Comparison of ENCODE assay signal across 32 cellular contexts in genomic region chr10:115214799-115215198, GRCh38.
"Had no signal": no experiment of that assay in that cellular context is flagged by ENCODE, and none has a peak within 500 bp of the region (broad histone marks: within the 10 kb centered on the region; RNA-seq: fewer than 3 reads in every experiment).

No MANE protein-coding gene starts in this region.

- H3K4me3 Mint-ChIP-seq: activated B cell treated with CpG ODN at 0.5 μM for 24 hours; activated CD8-positive, alpha-beta T cell treated with anti-CD3 and anti-CD28 coated beads for 36 hours; activated naive CD4-positive, alpha-beta T cell treated with anti-CD3 and anti-CD28 coated beads, Interleukin-2, amount 10 ng/mL, durations not matched to agents 7 days and 5 days; activated naive CD8-positive, alpha-beta T cell treated with anti-CD3 and anti-CD28 coated beads, Interleukin-2, amount 10 ng/mL, durations not matched to agents 7 days and 5 days; activated T-helper 1 cell treated with anti-CD3 and anti-CD28 coated beads, Interleukin-12 subunit alpha, Interleukin-12 subunit beta, Interleukin-2, Interleukin-4 antibody, amounts not matched to agents 30 ng/mL and 10 ng/mL and 1 ng/mL, durations not matched to agents 14 hours and 24 hours and 36 hours; T-helper 1 cell treated with Interleukin-12 subunit alpha and Interleukin-12 subunit beta and Interleukin-4 antibody, amounts not matched to agents 30 μg/mL and 1 μg/mL, for 36 hours had no signal

- H3K27ac ChIP-seq: brain microvascular endothelial cell, colonic mucosa, esophagus muscularis mucosa, foreskin keratinocyte, gastrocnemius medialis, heart left ventricle, WERI-Rb-1 had no signal

- H3K27ac Mint-ChIP-seq: activated B cell treated with CpG ODN at 0.5 μM for 24 hours; activated CD8-positive, alpha-beta T cell treated with anti-CD3 and anti-CD28 coated beads for 36 hours; activated naive CD4-positive, alpha-beta T cell treated with anti-CD3 and anti-CD28 coated beads, Interleukin-2, amount 10 ng/mL, durations not matched to agents 7 days and 5 days; activated naive CD4-positive, alpha-beta T cell treated with anti-CD3 and anti-CD28 coated beads, Interleukin-2, amount 50 U/mL, for 72 hours; activated naive CD8-positive, alpha-beta T cell treated with anti-CD3 and anti-CD28 coated beads, Interleukin-2, amount 10 ng/mL, durations not matched to agents 7 days and 5 days; activated T-helper 1 cell treated with anti-CD3 and anti-CD28 coated beads, Interleukin-12 subunit alpha, Interleukin-12 subunit beta, Interleukin-2, Interleukin-4 antibody, amounts not matched to agents 30 ng/mL and 10 ng/mL and 1 ng/mL, durations not matched to agents 14 hours and 24 hours and 36 hours; activated T-helper 2 cell treated with anti-CD3 and anti-CD28 coated beads, Interferon-gamma antibody, Interleukin-2, Interleukin-4, amounts not matched to agents 10 μg/mL and 5 μg/mL and 100 μg/mL, durations not matched to agents 14 hours and 24 hours and 36 hours; T-helper 1 cell treated with Interleukin-12 subunit alpha and Interleukin-12 subunit beta and Interleukin-4 antibody, amounts not matched to agents 30 μg/mL and 1 μg/mL, for 36 hours had no signal

- H3K4me1 Mint-ChIP-seq: activated B cell treated with CpG ODN at 0.5 μM for 24 hours; activated naive CD4-positive, alpha-beta T cell treated with anti-CD3 and anti-CD28 coated beads, Interleukin-2, amount 10 ng/mL, durations not matched to agents 7 days and 5 days; activated naive CD8-positive, alpha-beta T cell treated with anti-CD3 and anti-CD28 coated beads, Interleukin-2, amount 10 ng/mL, durations not matched to agents 7 days and 5 days had no signal

- ATAC-seq: activated CD4-positive, CD25-positive, alpha-beta regulatory T cell treated with anti-CD3 and anti-CD28 coated beads, Interleukin-2, amount 50 U/mL, for 24 hours; activated CD8-positive, alpha-beta T cell treated with anti-CD3 and anti-CD28 coated beads for 36 hours; activated naive CD4-positive, alpha-beta T cell treated with anti-CD3 and anti-CD28 coated beads, Interleukin-2, amount 50 U/mL, for 72 hours; foreskin keratinocyte; gastrocnemius medialis; heart left ventricle had no signal

- DNase-seq: activated B cell treated with CpG ODN at 0.5 μM for 24 hours; activated CD4-positive, alpha-beta T cell treated with anti-CD3 and anti-CD28 coated beads for 48 hours; activated CD4-positive, alpha-beta T cell treated with anti-CD3 and anti-CD28 coated beads, Interleukin-2, amount 50 U/mL, for 1 hour; activated CD4-positive, alpha-beta T cell treated with anti-CD3 and anti-CD28 coated beads, Interleukin-2, amount 50 U/mL, for 48 hours; activated CD8-positive, alpha-beta memory T cell treated with anti-CD3 and anti-CD28 coated beads for 24 hours; activated CD8-positive, alpha-beta T cell treated with anti-CD3 and anti-CD28 coated beads for 36 hours; activated gamma-delta T cell; activated naive CD4-positive, alpha-beta T cell; activated naive CD4-positive, alpha-beta T cell treated with anti-CD3 and anti-CD28 coated beads, Interleukin-2, amount 10 ng/mL, durations not matched to agents 7 days and 5 days; activated naive CD8-positive, alpha-beta T cell treated with anti-CD3 and anti-CD28 coated beads, Interleukin-2, amount 10 ng/mL, durations not matched to agents 7 days and 5 days; activated T-cell treated with anti-CD3 and anti-CD28 coated beads, Interleukin-2, amount 50 U/mL, for 1 hour; activated T-cell treated with anti-CD3 and anti-CD28 coated beads, Interleukin-2, amount 50 U/mL, for 48 hours; amniotic stem cell; anterior cingulate cortex; brain microvascular endothelial cell; caudate nucleus; cerebellar nuclear complex; colonic mucosa; effector CD8-positive, alpha-beta T cell; foreskin keratinocyte; gastrocnemius medialis; glutamatergic neuron; heart left ventricle; hypothalamus; T-helper 9 cell; WERI-Rb-1 had no signal

- H3K27me3 Mint-ChIP-seq: activated B cell treated with CpG ODN at 0.5 μM for 24 hours; activated CD8-positive, alpha-beta T cell treated with anti-CD3 and anti-CD28 coated beads for 36 hours; activated naive CD4-positive, alpha-beta T cell treated with anti-CD3 and anti-CD28 coated beads, Interleukin-2, amount 10 ng/mL, durations not matched to agents 7 days and 5 days; activated naive CD8-positive, alpha-beta T cell treated with anti-CD3 and anti-CD28 coated beads, Interleukin-2, amount 10 ng/mL, durations not matched to agents 7 days and 5 days had no signal

- H3K9me3 Mint-ChIP-seq: activated CD8-positive, alpha-beta T cell treated with anti-CD3 and anti-CD28 coated beads for 36 hours; activated naive CD4-positive, alpha-beta T cell treated with anti-CD3 and anti-CD28 coated beads, Interleukin-2, amount 10 ng/mL, durations not matched to agents 7 days and 5 days; activated naive CD4-positive, alpha-beta T cell treated with anti-CD3 and anti-CD28 coated beads, Interleukin-2, amount 50 U/mL, for 72 hours; activated naive CD8-positive, alpha-beta T cell treated with anti-CD3 and anti-CD28 coated beads, Interleukin-2, amount 10 ng/mL, durations not matched to agents 7 days and 5 days; activated T-helper 1 cell treated with anti-CD3 and anti-CD28 coated beads, Interleukin-12 subunit alpha, Interleukin-12 subunit beta, Interleukin-2, Interleukin-4 antibody, amounts not matched to agents 30 ng/mL and 10 ng/mL and 1 ng/mL, durations not matched to agents 14 hours and 24 hours and 36 hours; activated T-helper 2 cell treated with anti-CD3 and anti-CD28 coated beads, Interferon-gamma antibody, Interleukin-2, Interleukin-4, amounts not matched to agents 10 μg/mL and 5 μg/mL and 100 μg/mL, durations not matched to agents 14 hours and 24 hours and 36 hours; T-helper 1 cell treated with Interleukin-12 subunit alpha and Interleukin-12 subunit beta and Interleukin-4 antibody, amounts not matched to agents 30 μg/mL and 1 μg/mL, for 36 hours had no signal

- H3K4me3 ChIP-seq: colonic mucosa, esophagus muscularis mucosa, gastrocnemius medialis, heart left ventricle had no signal

- H3K9me3 ChIP-seq: colonic mucosa, esophagus muscularis mucosa, gastrocnemius medialis, heart left ventricle had no signal

- H3K36me3 ChIP-seq: brain microvascular endothelial cell, colonic mucosa, esophagus muscularis mucosa, gastrocnemius medialis, heart left ventricle, WERI-Rb-1 had no signal

- H3K27me3 ChIP-seq: brain microvascular endothelial cell, colonic mucosa, esophagus muscularis mucosa, foreskin keratinocyte, gastrocnemius medialis, heart left ventricle had no signal

- H3K36me3 Mint-ChIP-seq: activated naive CD4-positive, alpha-beta T cell treated with anti-CD3 and anti-CD28 coated beads, Interleukin-2, amount 10 ng/mL, durations not matched to agents 7 days and 5 days; activated naive CD4-positive, alpha-beta T cell treated with anti-CD3 and anti-CD28 coated beads, Interleukin-2, amount 50 U/mL, for 72 hours; activated naive CD8-positive, alpha-beta T cell treated with anti-CD3 and anti-CD28 coated beads, Interleukin-2, amount 10 ng/mL, durations not matched to agents 7 days and 5 days had no signal

- H3K4me1 ChIP-seq: colonic mucosa, esophagus muscularis mucosa, foreskin keratinocyte, gastrocnemius medialis, heart left ventricle had no signal
